In genomic region chr15:101541501-101542292, GRCh38 we compare ENCODE assay signal across 18 cellular contexts. TPM values are rescaled to one million over a fixed set of nuclear protein-coding genes. Genes with fewer than 3 reads are reported as not detected.
DNase-seq lines count a peak whose midpoint lies in the region; ATAC-seq, FAIRE-seq and TF ChIP-seq lines count a peak whose summit lies in the region.
"Had no signal": no experiment of that assay in that cellular context is flagged by ENCODE, and none has a peak within 500 bp of the region (broad histone marks: within the 10 kb centered on the region; RNA-seq: fewer than 3 reads in every experiment).

No MANE protein-coding gene starts in this region.

- H3K9ac ChIP-seq in endodermal cell (ENCODE audit: extremely low read depth, low read length, poor library complexity, severe bottlenecking), result no peak overlapping the region

- BruUV-seq in Calu3 (replicated peaks; lab: Mats Ljungman, UMichigan), result no TSS peak

- H3K27ac Mint-ChIP-seq in endodermal cell (no peak overlapping the region), Calu3 (ENCODE audit: unreplicated experiment) (no peak overlapping the region)
- H3K27ac Mint-ChIP-seq: CD4-positive, alpha-beta memory T cell; IgD-negative memory B cell had no signal

- H3K9me3 ChIP-seq in A549, result 0 out of 3 replicates have a peak, but pooled peaks cover 2% of the 10 kb centered on the region
- H3K9me3 ChIP-seq in HEK293 (ENCODE audit: control insufficient read depth, insufficient read depth, low read depth, low read length), result no peaks in the 10 kb centered on the region
- no peaks in the 10 kb centered on the region for H3K9me3 ChIP-seq in endodermal cell (ENCODE audit: control insufficient read depth, low read length)
- no peaks in the 10 kb centered on the region for H3K9me3 ChIP-seq in osteoblast (ENCODE audit: low read depth, low read length)
- H3K9me3 ChIP-seq: BE2C had no signal

- H3K9me3 Mint-ChIP-seq in endodermal cell, result no peaks in the 10 kb centered on the region
- H3K9me3 Mint-ChIP-seq in Calu3 (ENCODE audit: low read depth, unreplicated experiment), result no peaks in the 10 kb centered on the region

- H3K36me3 Mint-ChIP-seq in endodermal cell (ENCODE audit: low read depth), result no peaks in the 10 kb centered on the region
- H3K36me3 Mint-ChIP-seq in Calu3 (ENCODE audit: insufficient read depth, unreplicated experiment), result peaks cover 5% of the 10 kb centered on the region
- H3K36me3 Mint-ChIP-seq: CD4-positive, alpha-beta memory T cell; IgD-negative memory B cell had no signal

- H3K4me1 ChIP-seq in A549, result no peaks in the 10 kb centered on the region
- no peaks in the 10 kb centered on the region for H3K4me1 ChIP-seq in HEK293 (ENCODE audit: control insufficient read depth, insufficient read depth, low read length)
- H3K4me1 ChIP-seq in endodermal cell (ENCODE audit: control insufficient read depth, insufficient read depth, low read length), result no peaks in the 10 kb centered on the region
- H3K4me1 ChIP-seq in osteoblast (ENCODE audit: insufficient read depth, low read length), result no peaks in the 10 kb centered on the region
- H3K4me1 ChIP-seq: BE2C had no signal

- TF ChIP-seq RAD21 in A549 (conservative IDR thresholded peaks at IDR 0.05 in 1 of 2, IDR thresholded peaks at IDR 0.05 in 1 of 2), result no peak

- intact Hi-C loops in Calu3 (cut with micrococcal nuclease; ENCODE audit: unreplicated experiment), result no loop called here

- no peaks in the 10 kb centered on the region for H4K20me1 ChIP-seq in osteoblast (ENCODE audit: insufficient read depth, low read length)

- TF ChIP-seq POLR2A in A549 (IDR thresholded peaks at IDR 0.05; ENCODE audit: low read length), result no peak

- H3K4me1 Mint-ChIP-seq in endodermal cell (no peaks in the 10 kb centered on the region), Calu3 (ENCODE audit: low read depth, unreplicated experiment) (no peaks in the 10 kb centered on the region)
- H3K4me1 Mint-ChIP-seq: CD4-positive, alpha-beta memory T cell; IgD-negative memory B cell had no signal

- no peaks in the 10 kb centered on the region for H3K36me3 ChIP-seq in HEK293 (ENCODE audit: control insufficient read depth in 2 of 2, insufficient read depth in 1 of 2, low read length in 2 of 2)
- H3K36me3 ChIP-seq in endodermal cell (ENCODE audit: control insufficient read depth, insufficient read depth, low read length), result no peaks in the 10 kb centered on the region
- no peaks in the 10 kb centered on the region for H3K36me3 ChIP-seq in osteoblast (ENCODE audit: insufficient read depth, low read length)
- H3K36me3 ChIP-seq: BE2C had no signal

- POLR2A ChIA-PET in A549 (lab: Yijun Ruan, JAX) (no interaction called here), HEK293 (lab: Yijun Ruan, JAX) (no interaction called here)

- H3K27me3 Mint-ChIP-seq in endodermal cell (ENCODE audit: insufficient read depth) (peaks cover 13% of the 10 kb centered on the region), Calu3 (ENCODE audit: unreplicated experiment) (peaks cover 32% of the 10 kb centered on the region)

- H3K27me3 ChIP-seq in endodermal cell (ENCODE audit: control insufficient read depth, insufficient read depth, low read length, poor library complexity, severe bottlenecking), result no peaks in the 10 kb centered on the region
- peaks cover 27% of the 10 kb centered on the region for H3K27me3 ChIP-seq in osteoblast (ENCODE audit: insufficient read depth, low read length)
- H3K27me3 ChIP-seq: BE2C had no signal

- H3K27ac ChIP-seq in A549, result no peak overlapping the region
- no peak overlapping the region for H3K27ac ChIP-seq in HEK293 (ENCODE audit: extremely low read depth, low read depth, low read length)
- no peak overlapping the region for H3K27ac ChIP-seq in endodermal cell (ENCODE audit: low read depth, low read length)
- no peak overlapping the region for H3K27ac ChIP-seq in osteoblast (ENCODE audit: low read depth, low read length)
- H3K27ac ChIP-seq: C4-2B had no signal

- ATAC-seq in A549, result peak; percentile 22 to 36; a peak in 4 of 6 replicates
- no peak for ATAC-seq in GM18858 (IDR thresholded peaks at IDR 0.05; ENCODE audit: unreplicated experiment)

- no peak overlapping the region for H2AFZ ChIP-seq in osteoblast (ENCODE audit: low read length)

- WGBS in A549 (ENCODE audit: missing lambda C conversion rate), result 88% methylated on average over 14 of the region's 14 CpGs
- 95 to 97% methylated on average over 4 to 14 of the region's 14 CpGs for WGBS in endodermal cell (ENCODE audit: insufficient coverage in 1 of 2, insufficient read length in 1 of 2), 2 experiments

- no peak overlapping the region for H3K4me3 Mint-ChIP-seq in endodermal cell
- H3K4me3 Mint-ChIP-seq in Calu3 (ENCODE audit: low read depth, unreplicated experiment), result no peak overlapping the region
- H3K4me3 Mint-ChIP-seq: CD4-positive, alpha-beta memory T cell; IgD-negative memory B cell had no signal

- no peak for DNase-seq in A549 (ENCODE audit: low read depth in 1 of 2, low spot score in 1 of 2)
- DNase-seq in endodermal cell, result peak; percentile 33
- DNase-seq in osteoblast (ENCODE audit: insufficient read length, low spot score, missing footprints), result peak; percentile 85
- no peak for DNase-seq in H4 (ENCODE audit: low spot score)
- no peak for DNase-seq in Calu3
- DNase-seq: BE2C, DMS153, DND-41, GDM1 had no signal

- H3K79me2 ChIP-seq in osteoblast (ENCODE audit: insufficient read depth, low read length), result no peaks in the 10 kb centered on the region

- CTCF ChIA-PET in A549 (lab: Yijun Ruan, JAX) (interaction anchor here (0.8 to 1.5 kb wide), 8 partner anchors 14 to 236 kb away, joined by 3 to 4 read pairs (median 3); no protein-coding TSS in a partner anchor), HEK293 (lab: Yijun Ruan, JAX) (interaction anchor here (0.6 to 1.5 kb wide), 3 partner anchors 38 to 98 kb away, joined by 3 to 7 read pairs (median 5); no protein-coding TSS in a partner anchor), Calu3 (lab: Charles Lee) (interaction anchor here (0.5 to 1.3 kb wide), 2 partner anchors 14 to 116 kb away, joined by 3 to 4 read pairs; no protein-coding TSS in a partner anchor)

- TF ChIP-seq EP300 in A549 (IDR thresholded peaks at IDR 0.05), result no peak

- H3K4me3 ChIP-seq in A549, result no peak overlapping the region
- H3K4me3 ChIP-seq in HEK293 (ENCODE audit: low read depth, low read length), result no peak overlapping the region
- H3K4me3 ChIP-seq in endodermal cell (ENCODE audit: low read length), result no peak overlapping the region
- H3K4me3 ChIP-seq in osteoblast (ENCODE audit: insufficient read depth, low read length), result no peak overlapping the region

- no peak for FAIRE-seq in A549 (lab: Jason Lieb, UNC)
- FAIRE-seq: A204.1, D721Med, GM12892, H54 had no signal

- TF ChIP-seq CTCF in A549 (IDR thresholded peaks at IDR 0.05) (no peak), HEK293 (tag by site-specific recombination; IDR thresholded peaks at IDR 0.05) (no peak), endodermal cell (conservative IDR thresholded peaks at IDR 0.05) (no peak), osteoblast (IDR thresholded peaks at IDR 0.05; ENCODE audit: extremely low read depth, low read depth, low read length) (no peak), Calu3 (IDR thresholded peaks at IDR 0.05; ENCODE audit: unreplicated experiment) (no peak)

- H3K4me2 ChIP-seq in A549 (no peak overlapping the region), osteoblast (ENCODE audit: insufficient read depth, low read length) (no peak overlapping the region)

TF ChIP-seq in A549, 52 proteins besides CTCF, POLR2A, EP300 and RAD21 (continues in another document):
- TF ChIP-seq HEYL (CRISPR knock-in tag; IDR thresholded peaks at IDR 0.05) (no peak), CHD4 (IDR thresholded peaks at IDR 0.05; ENCODE audit: borderline replicate concordance) (no peak), HDAC2 (IDR thresholded peaks at IDR 0.05) (no peak), HMGXB4 (CRISPR knock-in tag; IDR thresholded peaks at IDR 0.05; ENCODE audit: borderline replicate concordance) (no peak)

TF ChIP-seq in HEK293, 187 proteins besides CTCF, POLR2A, EP300 and RAD21 (continues in another document):
- TF ChIP-seq ZNF175 (tag by site-specific recombination; IDR thresholded peaks at IDR 0.05) (no peak), ZSCAN30 (tag by site-specific recombination; IDR thresholded peaks at IDR 0.05) (no peak), PRDM4 (tag by site-specific recombination; IDR thresholded peaks at IDR 0.05) (no peak), SCRT2 (tag by site-specific recombination; IDR thresholded peaks at IDR 0.05) (peak; percentile 61), ZFHX2 (tag by site-specific recombination; conservative IDR thresholded peaks at IDR 0.05) (peak; percentile 14; the same call in 1 of the 2 replicates), SCRT1 (tag by site-specific recombination; IDR thresholded peaks at IDR 0.05; ENCODE audit: borderline replicate concordance) (0 out of 2 replicates have a peak, but pooled peaks have one; percentile 33), KLF1 (tag by site-specific recombination; IDR thresholded peaks at IDR 0.05) (no peak), ZNF174 (tag by site-specific recombination; IDR thresholded peaks at IDR 0.05) (no peak), ZNF548 (tag by site-specific recombination; IDR thresholded peaks at IDR 0.05) (no peak)

RNA-seq across cellular contexts. Expression of gene PCSK6, which starts 52.2 kb away (rescaled TPM):
- polyA plus RNA-seq in A549 (2011; rRNA removed) (15.2 and 20.1 TPM in 2 replicates), A549 (2017; fragmentation: RNase III; extraction: RNeasy Plus Mini Kit Qiagen cat#74134 plus additional on column Dnase treatment) (10.0 to 11.1 TPM (median 10.8 TPM) in 3 replicates)
- polyA plus RNA-seq in A549 (2012; cell fraction: cytosol; rRNA removed), result 12.2 and 16.7 TPM in 2 replicates
- 12.2 and 21.3 TPM in 2 replicates for polyA plus RNA-seq in A549 (2012; cell fraction: nucleus; rRNA removed)
- polyA minus RNA-seq in A549 (2011; rRNA and poly(A)+ RNA removed), result 32.2 and 37.3 TPM in 2 replicates
- total RNA-seq in endodermal cell (1 to 10 TPM; 6.6 to 9.8 TPM), osteoblast (0.29 and 0.72 TPM in 2 replicates), Calu3 (2022) (4.0 and 5.1 TPM in 2 replicates)
- 4.2 TPM for polyA plus RNA-seq in endodermal cell (2013, experiment 1 of 2)
- 4.7 TPM for polyA plus RNA-seq in endodermal cell (2013, experiment 2 of 2)
- total RNA-seq in H4 (2014; rRNA removed; shearing (Covaris generic)), result not detected in 2 replicates

Comparison
In these comparisons a context has a peak if more than half of its experiments do, and no peak if none do; other contexts are left out.
1. DNase-seq: peak in endodermal cell (single experiment) and osteoblast (single experiment); none in A549 (0 of 2), H4 (single experiment) and Calu3 (single experiment).